Comparison of ENCODE assay signal across 8 cellular contexts in the genomic region with DNA sequence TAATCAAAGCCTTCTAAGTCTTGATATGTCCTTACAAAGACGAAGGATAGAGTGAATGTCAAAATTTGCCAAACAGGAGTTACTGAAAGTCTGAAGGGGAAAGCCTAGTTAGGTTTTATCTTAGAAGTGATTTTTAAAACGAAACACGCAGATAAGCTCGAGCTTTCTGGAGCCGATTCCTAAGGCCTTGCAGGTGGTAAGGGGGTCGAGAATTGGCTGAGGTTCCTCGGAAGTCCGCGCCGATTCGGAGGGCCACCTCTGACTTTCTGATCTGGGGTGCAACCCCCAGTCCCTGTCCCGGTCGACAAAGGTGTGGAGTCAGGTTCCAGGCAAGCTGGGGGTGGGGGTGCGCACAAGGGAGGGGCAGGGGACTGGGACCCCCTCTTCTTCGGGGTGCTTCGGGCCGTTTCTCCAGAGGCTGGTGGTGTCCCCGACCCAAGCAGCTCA. TPM values are rescaled to one million over a fixed set of nuclear protein-coding genes. Genes with fewer than 3 reads are reported as not detected.
DNase-seq lines count a peak whose midpoint lies in the region; FAIRE-seq and TF ChIP-seq lines count a peak whose summit lies in the region.

No MANE protein-coding gene starts in this region.

- peak overlapping the region; percentile 98 for H3K9ac ChIP-seq in adipocyte (ENCODE audit: low read length)

- H3K36me3 Mint-ChIP-seq in activated naive CD4-positive, alpha-beta T cell treated with anti-CD3 and anti-CD28 coated beads, Interleukin-2, amount 10 ng/mL, durations not matched to agents 7 days and 5 days: peaks cover 4% of the 10 kb centered on the region

- CTCF ChIA-PET in activated naive CD4-positive, alpha-beta T cell treated with anti-CD3 and anti-CD28 coated beads, Interleukin-2, amount 10 ng/mL, durations not matched to agents 7 days and 5 days (lab: Charles Lee): interaction anchor here (0.6 to 1.7 kb wide), 4 partner anchors 65 to 266 kb away, joined by 3 to 5 read pairs (median 4); no protein-coding TSS in a partner anchor

- H3K9me3 ChIP-seq in adipocyte (ENCODE audit: control insufficient read depth, low read length) (no peaks in the 10 kb centered on the region), stomach (no peaks in the 10 kb centered on the region)

- FAIRE-seq in HTR-8/SVneo (lab: Jason Lieb, UNC) (no peak), H54 (lab: Jason Lieb, UNC) (no peak)

- H3K4me3 ChIP-seq in adipocyte (ENCODE audit: low read length): peak overlapping the region; percentile 90
- H3K4me3 ChIP-seq in kidney epithelial cell (ENCODE audit: low read depth, low read length): peak overlapping the region; percentile 84
- H3K4me3 ChIP-seq in stomach: peak overlapping the region; percentile 81 to 92 (median 87)

- peak overlapping the region; percentile 96 to 99 (median 98) for H3K27ac ChIP-seq in stomach

- H3K27ac Mint-ChIP-seq in activated naive CD4-positive, alpha-beta T cell treated with anti-CD3 and anti-CD28 coated beads, Interleukin-2, amount 10 ng/mL, durations not matched to agents 7 days and 5 days: peak overlapping the region; percentile 89

- 0% methylated on average over 16 to 18 of the region's 18 CpGs for WGBS in stomach, 5 donors

- no peak for TF ChIP-seq CTCF in kidney epithelial cell (IDR thresholded peaks at IDR 0.05; ENCODE audit: insufficient read depth, low read length, poor library complexity, severe bottlenecking)
- no peak for TF ChIP-seq CTCF in stomach (IDR thresholded peaks at IDR 0.05)

- TF ChIP-seq POLR2A in stomach (IDR thresholded peaks at IDR 0.05) (no peak), H54 (IDR thresholded peaks at IDR 0.05; ENCODE audit: low read depth, low read length) (no peak)

- no peak for DNase-seq in activated naive CD4-positive, alpha-beta T cell treated with anti-CD3 and anti-CD28 coated beads, Interleukin-2, amount 10 ng/mL, durations not matched to agents 7 days and 5 days
- DNase-seq in activated naive CD4-positive, alpha-beta T cell treated with Interleukin-2 at 50 U/mL for 16 hours: no peak
- DNase-seq in HTR-8/SVneo (ENCODE audit: insufficient read length, low spot score) (peak; percentile 15), adipocyte (ENCODE audit: low read depth) (peak; percentile 40), kidney epithelial cell (ENCODE audit: low read depth) (no peak), stomach (no peak), foreskin melanocyte (no peak), H54 (ENCODE audit: insufficient read length, low spot score) (no peak)

- H3K27me3 ChIP-seq in adipocyte (replicated peaks; ENCODE audit: control insufficient read depth, insufficient read depth, low read length) (no peaks in the 10 kb centered on the region), kidney epithelial cell (ENCODE audit: control insufficient read depth, insufficient read depth, low read length) (no peaks in the 10 kb centered on the region), stomach (no peaks in the 10 kb centered on the region)

- intact Hi-C loops in stomach (cut with DNase I; ENCODE audit: low total_unique reads): no loop called here

- peak overlapping the region; percentile 73 for H3K4me3 Mint-ChIP-seq in activated naive CD4-positive, alpha-beta T cell treated with anti-CD3 and anti-CD28 coated beads, Interleukin-2, amount 10 ng/mL, durations not matched to agents 7 days and 5 days

- no peaks in the 10 kb centered on the region for H3K9me3 Mint-ChIP-seq in activated naive CD4-positive, alpha-beta T cell treated with anti-CD3 and anti-CD28 coated beads, Interleukin-2, amount 10 ng/mL, durations not matched to agents 7 days and 5 days

- peaks cover 43% of the 10 kb centered on the region for H3K4me1 Mint-ChIP-seq in activated naive CD4-positive, alpha-beta T cell treated with anti-CD3 and anti-CD28 coated beads, Interleukin-2, amount 10 ng/mL, durations not matched to agents 7 days and 5 days

- H3K36me3 ChIP-seq in adipocyte (ENCODE audit: control insufficient read depth, insufficient read depth, low read length, severe bottlenecking): no peaks in the 10 kb centered on the region
- no peaks in the 10 kb centered on the region for H3K36me3 ChIP-seq in kidney epithelial cell (ENCODE audit: control insufficient read depth, insufficient read depth, low read length)
- H3K36me3 ChIP-seq in stomach: no peaks in the 10 kb centered on the region

- H3K4me1 ChIP-seq in adipocyte (ENCODE audit: control insufficient read depth, insufficient read depth, low read length) (peaks cover 29% of the 10 kb centered on the region), stomach (peaks cover 20 to 46% (median 33%) of the 10 kb centered on the region in 4 donors)

- peaks cover 13% of the 10 kb centered on the region for H3K27me3 Mint-ChIP-seq in activated naive CD4-positive, alpha-beta T cell treated with anti-CD3 and anti-CD28 coated beads, Interleukin-2, amount 10 ng/mL, durations not matched to agents 7 days and 5 days

- TF ChIP-seq EP300 in stomach (IDR thresholded peaks at IDR 0.05): no peak

RNA-seq across cellular contexts. Expression of gene CUL1, which starts 0.7 kb away (rescaled TPM):
- total RNA-seq in kidney epithelial cell (38.7 and 41.3 TPM in 2 replicates), stomach (10 to 100 TPM; 23.8 to 56.4 (median 37.8) TPM)
- polyA plus RNA-seq in stomach: 10 to 100 TPM; 22.5 to 33.5 (median 23.3) TPM

Comparison
In these comparisons a context has a peak if more than half of its experiments do, and no peak if none do; other contexts are left out.
1. DNase-seq: peak in HTR-8/SVneo (single experiment) and adipocyte (single experiment); none in activated naive CD4-positive, alpha-beta T cell treated with anti-CD3 and anti-CD28 coated beads, Interleukin-2, amount 10 ng/mL, durations not matched to agents 7 days and 5 days (single experiment), activated naive CD4-positive, alpha-beta T cell treated with Interleukin-2 at 50 U/mL for 16 hours (single experiment), kidney epithelial cell (single experiment), stomach (single experiment), foreskin melanocyte (single experiment) and H54 (single experiment).
2. Peak in every context shown above with its lines, with median percentiles within 50 percentile points of each other: H3K4me3 ChIP-seq.